Comparison of ENCODE assay signal across 15 cellular contexts in genomic region chr14:55126932-55127490, GRCh38. TPM values are rescaled to one million over a fixed set of nuclear protein-coding genes. Genes with fewer than 3 reads are reported as not detected.
DNase-seq lines count a peak whose midpoint lies in the region; ATAC-seq and TF ChIP-seq lines count a peak whose summit lies in the region.
"Had no signal": no experiment of that assay in that cellular context is flagged by ENCODE, and none has a peak within 500 bp of the region (broad histone marks: within the 10 kb centered on the region; RNA-seq: fewer than 3 reads in every experiment).

No MANE protein-coding gene starts in this region.

- WGBS in GM23248 (ENCODE audit: low coverage in 1 of 2, low lambda C conversion rate in 2 of 2, missing lambda C conversion rate in 2 of 2), 2 experiments = 64 to 66% methylated on average over 5 of the region's 5 CpGs
- WGBS in esophagus, 2 donors = 65 to 72% methylated on average over 5 of the region's 5 CpGs
- WGBS in prostate gland = 35% methylated on average over 5 of the region's 5 CpGs

- H3K9ac ChIP-seq in GM23248 = no peak overlapping the region
- H3K9ac ChIP-seq: BLaER1 had no signal

- peaks cover 47% of the 10 kb centered on the region for H3F3A ChIP-seq in GM23248 (ENCODE audit: insufficient read depth)

- TF ChIP-seq CTCF in prostate gland (IDR thresholded peaks at IDR 0.05) = no peak

- no peak overlapping the region for H3K4me2 ChIP-seq in GM23248 (ENCODE audit: unreplicated experiment)
- H3K4me2 ChIP-seq: BLaER1 had no signal

- H3K27ac ChIP-seq in GM23248 = peak overlapping the region; percentile 4; the same call in 1 of the 2 replicates
- H3K27ac ChIP-seq in esophagus (ENCODE audit: low read depth in 2 of 2, low read length in 1 of 2) = peak overlapping the region; percentile 54 to 78
- peak overlapping the region; percentile 53 to 91 for H3K27ac ChIP-seq in prostate gland
- H3K27ac ChIP-seq: BLaER1 had no signal

- DNase-seq in GM23248 = no peak
- peak; percentile 71 to 82 for DNase-seq in NOMO-1 (lab: John Stamatoyannopoulos, UW; ENCODE audit: unreplicated experiment in 2 of 2)
- DNase-seq in prostate gland (ENCODE audit: low spot score) = peak; percentile 41
- no peak for DNase-seq in activated effector memory CD4-positive, alpha-beta T cell treated with anti-CD3 and anti-CD28 coated beads, Interleukin-2, amount 50 U/mL, for 16 hours
- DNase-seq in NCI-H82 treated with DMSO at 0.1 percent for 48 hours (lab: John Stamatoyannopoulos, UW; ENCODE audit: unreplicated experiment) = no peak
- DNase-seq: endodermal cell, KG1, mesendoderm, nucleus accumbens had no signal

- H3K27me3 ChIP-seq in GM23248 (replicated peaks; ENCODE audit: insufficient read depth) (no peaks in the 10 kb centered on the region), esophagus (ENCODE audit: control insufficient read depth in 1 of 2, insufficient read depth in 2 of 2, low read length in 2 of 2) (no peaks in the 10 kb centered on the region), prostate gland (replicated peaks; ENCODE audit: insufficient read depth) (no peaks in the 10 kb centered on the region)

- H3K4me3 ChIP-seq in GM23248 (no peak overlapping the region), esophagus (ENCODE audit: low read depth in 1 of 2, low read length in 2 of 2) (no peak overlapping the region), prostate gland (no peak overlapping the region)
- H3K4me3 ChIP-seq: BLaER1, skin epidermis had no signal

- no peaks in the 10 kb centered on the region for H3K9me3 ChIP-seq in GM23248 (ENCODE audit: low read depth)
- H3K9me3 ChIP-seq in esophagus (ENCODE audit: control insufficient read depth in 2 of 2, insufficient read depth in 1 of 2, low read depth in 1 of 2, low read length in 1 of 2) = no peaks in the 10 kb centered on the region
- H3K9me3 ChIP-seq in prostate gland = no peaks in the 10 kb centered on the region
- H3K9me3 ChIP-seq: BLaER1 had no signal

- in situ Hi-C loops in GM23248 (cut with MboI) = no loop called here

- ATAC-seq in HG03135 (IDR thresholded peaks at IDR 0.05; ENCODE audit: unreplicated experiment) (no peak), GM21515 (IDR thresholded peaks at IDR 0.05; ENCODE audit: unreplicated experiment) (no peak)
- ATAC-seq: stimulated activated memory B cell treated with anti-CD40 and anti-IgM and Interleukin-4, amounts not matched to agents 10 μg/mL and 1 μg/mL and 100 μg/mL, for 72 hours had no signal

- H4K20me1 ChIP-seq in GM23248 (ENCODE audit: insufficient read depth) = no peaks in the 10 kb centered on the region; the same call in 1 of the 2 replicates

- no peaks in the 10 kb centered on the region for H3K36me3 ChIP-seq in GM23248 (ENCODE audit: low read depth)
- no peaks in the 10 kb centered on the region for H3K36me3 ChIP-seq in esophagus (ENCODE audit: control insufficient read depth in 2 of 2, insufficient read depth in 2 of 2, low read length in 1 of 2)
- H3K36me3 ChIP-seq in prostate gland = no peaks in the 10 kb centered on the region
- H3K36me3 ChIP-seq: BLaER1 had no signal

- intact Hi-C loops in prostate gland (cut with DNase I) = loop anchor here (5.0 kb wide), 1 partner anchor 35 kb away; no protein-coding TSS in a partner anchor

- TF ChIP-seq POLR2A in prostate gland (IDR thresholded peaks at IDR 0.05) = no peak

- H3K4me1 ChIP-seq in GM23248 (ENCODE audit: insufficient read depth) = peaks cover 40% of the 10 kb centered on the region
- H3K4me1 ChIP-seq in esophagus (ENCODE audit: control insufficient read depth in 2 of 2, insufficient read depth in 2 of 2, low read length in 1 of 2) = peaks cover 8 to 18% of the 10 kb centered on the region in 2 donors
- H3K4me1 ChIP-seq in prostate gland (replicated peaks) = peaks cover 18% of the 10 kb centered on the region

- H2AFZ ChIP-seq in GM23248 = no peak overlapping the region

- H3K9me2 ChIP-seq in GM23248 (ENCODE audit: insufficient read depth) = no peaks in the 10 kb centered on the region

- H3K79me2 ChIP-seq in GM23248 (ENCODE audit: insufficient read depth) = peaks cover 23% of the 10 kb centered on the region

RNA-seq across cellular contexts. Expression of gene LGALS3, which starts 2.0 kb away (rescaled TPM):
- 297 and 363 TPM in 2 replicates for total RNA-seq in GM23248 (2014; rRNA removed; shearing (Covaris generic))
- polyA plus RNA-seq in GM23248 (2016; fragmentation: Nextera tagmentation; extraction: Ambion mirVana) (541 and 553 TPM in 2 replicates), esophagus (100 to 1,000 TPM; 412 to 630 TPM)
- total RNA-seq in prostate gland = 100 to 1,000 TPM; 334 to 400 TPM

Comparison
In these comparisons a context has a peak if more than half of its experiments do, and no peak if none do; other contexts are left out.
1. DNase-seq: peak in NOMO-1 (2 of 2) and prostate gland (single experiment); none in GM23248 (single experiment), activated effector memory CD4-positive, alpha-beta T cell treated with anti-CD3 and anti-CD28 coated beads, Interleukin-2, amount 50 U/mL, for 16 hours (single experiment) and NCI-H82 treated with DMSO at 0.1 percent for 48 hours (single experiment).
2. H3K27ac ChIP-seq: peak in every context shown above with its lines; median percentile 72 in prostate gland; 66 in esophagus; 4 in GM23248.